In genomic region chr5:89878733-89879132, GRCh38 we compare ENCODE assay signal across 14 cellular contexts.
DNase-seq lines count a peak whose midpoint lies in the region; ATAC-seq, FAIRE-seq and TF ChIP-seq lines count a peak whose summit lies in the region.
"Had no signal": no experiment of that assay in that cellular context is flagged by ENCODE, and none has a peak within 500 bp of the region (broad histone marks: within the 10 kb centered on the region; RNA-seq: fewer than 3 reads in every experiment).

No MANE protein-coding gene starts in this region.

- ATAC-seq in GM23338, result no peak
- no peak for ATAC-seq in HG02623 (IDR thresholded peaks at IDR 0.05; ENCODE audit: unreplicated experiment)
- ATAC-seq in GM19035 (IDR thresholded peaks at IDR 0.05; ENCODE audit: unreplicated experiment), result no peak
- ATAC-seq: A549, GM12878 had no signal

- H3K9me3 ChIP-seq in HEK293 (ENCODE audit: control insufficient read depth, insufficient read depth, low read depth, low read length) (no peaks in the 10 kb centered on the region), astrocyte (ENCODE audit: insufficient read depth, low read depth, low read length) (no peaks in the 10 kb centered on the region), neuron (ENCODE audit: low read length) (no peaks in the 10 kb centered on the region)
- H3K9me3 ChIP-seq in CD4-positive, alpha-beta memory T cell (ENCODE audit: control insufficient read depth in 1 of 2, low read length in 2 of 2), result no peaks in the 10 kb centered on the region
- H3K9me3 ChIP-seq: A549, Caco-2 had no signal

- no peak for DNase-seq in GM23338 (ENCODE audit: low spot score)
- DNase-seq in astrocyte (ENCODE audit: low read depth), result no peak
- no peak for DNase-seq in activated CD4-positive, alpha-beta memory T cell treated with anti-CD3 and anti-CD28 coated beads, Interleukin-2, amount 10 ng/mL, durations not matched to agents 7 days and 5 days
- no peak for DNase-seq in CD4-positive, alpha-beta memory T cell
- DNase-seq: Caco-2; CD8-positive, alpha-beta memory T cell had no signal

- POLR2A ChIA-PET in HEK293 (lab: Yijun Ruan, JAX), result no interaction called here
- POLR2A ChIA-PET in activated CD4-positive, alpha-beta memory T cell treated with anti-CD3 and anti-CD28 coated beads, Interleukin-2, amount 10 ng/mL, durations not matched to agents 7 days and 5 days (lab: Charles Lee), result no interaction called here
- POLR2A ChIA-PET in CD4-positive, alpha-beta memory T cell (lab: Charles Lee; ENCODE audit: partially characterized antibody), result no interaction called here

- H3K27ac ChIP-seq in GM23338 (ENCODE audit: low read depth) (no peak overlapping the region), HEK293 (ENCODE audit: extremely low read depth, low read depth, low read length) (no peak overlapping the region), astrocyte (ENCODE audit: low read depth, low read length) (peak overlapping the region; percentile 45)
- H3K27ac ChIP-seq in CD4-positive, alpha-beta memory T cell (ENCODE audit: low read depth, low read length), result no peak overlapping the region
- H3K27ac ChIP-seq: A549 had no signal

- no peaks in the 10 kb centered on the region for H4K20me1 ChIP-seq in GM23338 (replicated peaks; ENCODE audit: insufficient read depth)
- no peaks in the 10 kb centered on the region for H4K20me1 ChIP-seq in astrocyte (ENCODE audit: insufficient read depth, low read length)

- H3K4me1 ChIP-seq in GM23338 (ENCODE audit: insufficient read depth), result no peaks in the 10 kb centered on the region
- H3K4me1 ChIP-seq in HEK293 (ENCODE audit: control insufficient read depth, insufficient read depth, low read length), result no peaks in the 10 kb centered on the region
- H3K4me1 ChIP-seq in astrocyte (ENCODE audit: insufficient read depth, low read length), result peaks cover 7% of the 10 kb centered on the region
- H3K4me1 ChIP-seq in neuron (ENCODE audit: insufficient read depth, low read length), result no peaks in the 10 kb centered on the region
- no peaks in the 10 kb centered on the region for H3K4me1 ChIP-seq in CD4-positive, alpha-beta memory T cell (ENCODE audit: insufficient read depth, low read length)
- H3K4me1 ChIP-seq: A549, Caco-2 had no signal

- no peak for FAIRE-seq in astrocyte (lab: Jason Lieb, UNC)
- FAIRE-seq: A549, GM18507 had no signal

- H3K79me2 ChIP-seq in GM23338 (replicated peaks; ENCODE audit: insufficient read depth) (no peaks in the 10 kb centered on the region), astrocyte (ENCODE audit: insufficient read depth, low read length) (no peaks in the 10 kb centered on the region)

- TF ChIP-seq CTCF in GM23338 (conservative IDR thresholded peaks at IDR 0.05; ENCODE audit: low read depth in 2 of 2), result no peak
- TF ChIP-seq CTCF in HEK293 (tag by site-specific recombination; IDR thresholded peaks at IDR 0.05), result no peak
- no peak for TF ChIP-seq CTCF in astrocyte (IDR thresholded peaks at IDR 0.05; ENCODE audit: insufficient read depth, low read depth, low read length)

- H3K27me3 ChIP-seq in GM23338 (ENCODE audit: insufficient read depth) (no peaks in the 10 kb centered on the region), astrocyte (ENCODE audit: insufficient read depth, low read length) (no peaks in the 10 kb centered on the region), neuron (ENCODE audit: insufficient read depth, low read length) (no peaks in the 10 kb centered on the region)
- no peaks in the 10 kb centered on the region for H3K27me3 ChIP-seq in CD4-positive, alpha-beta memory T cell (ENCODE audit: insufficient read depth, low read length)

- H3K4me2 ChIP-seq in GM23338 (no peak overlapping the region), astrocyte (ENCODE audit: low read length) (peak overlapping the region; percentile 14)
- H3K4me2 ChIP-seq: A549 had no signal

- CTCF ChIA-PET in HEK293 (lab: Yijun Ruan, JAX), result no interaction called here
- CTCF ChIA-PET in activated CD4-positive, alpha-beta memory T cell treated with anti-CD3 and anti-CD28 coated beads, Interleukin-2, amount 10 ng/mL, durations not matched to agents 7 days and 5 days (lab: Charles Lee), result no interaction called here
- CTCF ChIA-PET in CD4-positive, alpha-beta memory T cell (lab: Charles Lee; ENCODE audit: partially characterized antibody), result no interaction called here

- H3K36me3 ChIP-seq in GM23338 (ENCODE audit: insufficient read depth), result no peaks in the 10 kb centered on the region
- no peaks in the 10 kb centered on the region for H3K36me3 ChIP-seq in HEK293 (ENCODE audit: control insufficient read depth in 2 of 2, insufficient read depth in 1 of 2, low read length in 2 of 2)
- no peaks in the 10 kb centered on the region for H3K36me3 ChIP-seq in astrocyte (ENCODE audit: insufficient read depth, low read length)
- no peaks in the 10 kb centered on the region for H3K36me3 ChIP-seq in neuron (ENCODE audit: insufficient read depth, low read length)
- no peaks in the 10 kb centered on the region for H3K36me3 ChIP-seq in CD4-positive, alpha-beta memory T cell (ENCODE audit: insufficient read depth, low read length)

- H3K36me3 Mint-ChIP-seq in GM23338 (ENCODE audit: low read depth) (no peaks in the 10 kb centered on the region), astrocyte (ENCODE audit: low read depth, unreplicated experiment) (no peaks in the 10 kb centered on the region)
- no peaks in the 10 kb centered on the region for H3K36me3 Mint-ChIP-seq in activated CD4-positive, alpha-beta memory T cell treated with anti-CD3 and anti-CD28 coated beads, Interleukin-2, amount 10 ng/mL, durations not matched to agents 7 days and 5 days (ENCODE audit: low read depth)
- H3K36me3 Mint-ChIP-seq in CD4-positive, alpha-beta memory T cell, result no peaks in the 10 kb centered on the region
- H3K36me3 Mint-ChIP-seq: CD14-positive monocyte; CD8-positive, alpha-beta memory T cell had no signal

- H2AFZ ChIP-seq in GM23338 (no peak overlapping the region), astrocyte (ENCODE audit: low read depth, low read length) (no peak overlapping the region), neuron (ENCODE audit: low read depth, low read length) (peak overlapping the region; percentile 34)

- H3K4me3 Mint-ChIP-seq in GM23338 (no peak overlapping the region), astrocyte (ENCODE audit: unreplicated experiment) (no peak overlapping the region)
- no peak overlapping the region for H3K4me3 Mint-ChIP-seq in activated CD4-positive, alpha-beta memory T cell treated with anti-CD3 and anti-CD28 coated beads, Interleukin-2, amount 10 ng/mL, durations not matched to agents 7 days and 5 days
- no peak overlapping the region for H3K4me3 Mint-ChIP-seq in CD4-positive, alpha-beta memory T cell
- H3K4me3 Mint-ChIP-seq: CD14-positive monocyte; CD8-positive, alpha-beta memory T cell had no signal

- no peaks in the 10 kb centered on the region for H3K9me2 ChIP-seq in GM23338 (ENCODE audit: insufficient read depth)

- intact Hi-C loops in CD4-positive, alpha-beta memory T cell (cut with micrococcal nuclease), result no loop called here

- H3K9me3 Mint-ChIP-seq in GM23338 (no peaks in the 10 kb centered on the region), astrocyte (ENCODE audit: unreplicated experiment) (peaks cover 3% of the 10 kb centered on the region)
- H3K9me3 Mint-ChIP-seq in activated CD4-positive, alpha-beta memory T cell treated with anti-CD3 and anti-CD28 coated beads, Interleukin-2, amount 10 ng/mL, durations not matched to agents 7 days and 5 days, result peaks cover 4% of the 10 kb centered on the region
- H3K9me3 Mint-ChIP-seq in CD4-positive, alpha-beta memory T cell, result peaks cover 0 to 14% (median 1%) of the 10 kb centered on the region in 8 donors

- H3K4me1 Mint-ChIP-seq in GM23338, result peaks cover 9% of the 10 kb centered on the region; the same call in 2 of the 3 replicates
- peaks cover 14% of the 10 kb centered on the region for H3K4me1 Mint-ChIP-seq in astrocyte (ENCODE audit: low read depth, unreplicated experiment)
- H3K4me1 Mint-ChIP-seq in activated CD4-positive, alpha-beta memory T cell treated with anti-CD3 and anti-CD28 coated beads, Interleukin-2, amount 10 ng/mL, durations not matched to agents 7 days and 5 days, result no peaks in the 10 kb centered on the region
- no peaks in the 10 kb centered on the region for H3K4me1 Mint-ChIP-seq in CD4-positive, alpha-beta memory T cell
- H3K4me1 Mint-ChIP-seq: CD14-positive monocyte; CD8-positive, alpha-beta memory T cell had no signal

- H3F3A ChIP-seq in GM23338 (replicated peaks; ENCODE audit: low read depth), result no peaks in the 10 kb centered on the region

- H3K27me3 Mint-ChIP-seq in GM23338 (ENCODE audit: insufficient read depth, low read depth, poor library complexity) (no peaks in the 10 kb centered on the region), astrocyte (ENCODE audit: low read depth, unreplicated experiment) (no peaks in the 10 kb centered on the region)
- no peaks in the 10 kb centered on the region for H3K27me3 Mint-ChIP-seq in activated CD4-positive, alpha-beta memory T cell treated with anti-CD3 and anti-CD28 coated beads, Interleukin-2, amount 10 ng/mL, durations not matched to agents 7 days and 5 days
- no peaks in the 10 kb centered on the region for H3K27me3 Mint-ChIP-seq in CD4-positive, alpha-beta memory T cell
- H3K27me3 Mint-ChIP-seq: CD8-positive, alpha-beta memory T cell had no signal

- no peak overlapping the region for H3K4me3 ChIP-seq in GM23338
- no peak overlapping the region for H3K4me3 ChIP-seq in HEK293 (ENCODE audit: low read depth, low read length)
- no peak overlapping the region for H3K4me3 ChIP-seq in astrocyte (ENCODE audit: insufficient read depth, low read depth, low read length)
- no peak overlapping the region for H3K4me3 ChIP-seq in neuron (ENCODE audit: low read length)
- no peak overlapping the region for H3K4me3 ChIP-seq in CD4-positive, alpha-beta memory T cell (ENCODE audit: low read length in 2 of 2)
- H3K4me3 ChIP-seq: A549, GM12878 had no signal

- peak overlapping the region; percentile 42; the same call in 1 of the 2 replicates for H3K27ac Mint-ChIP-seq in GM23338
- peak overlapping the region; percentile 12 for H3K27ac Mint-ChIP-seq in astrocyte (ENCODE audit: unreplicated experiment)
- no peak overlapping the region for H3K27ac Mint-ChIP-seq in activated CD4-positive, alpha-beta memory T cell treated with anti-CD3 and anti-CD28 coated beads, Interleukin-2, amount 10 ng/mL, durations not matched to agents 7 days and 5 days
- no peak overlapping the region for H3K27ac Mint-ChIP-seq in CD4-positive, alpha-beta memory T cell
- H3K27ac Mint-ChIP-seq: CD14-positive monocyte; CD8-positive, alpha-beta memory T cell had no signal

- H3K9ac ChIP-seq in astrocyte (ENCODE audit: low read length), result no peak overlapping the region

TF ChIP-seq in GM23338, 12 proteins besides CTCF, POLR2A, EP300 and RAD21 (continues in another document):
- no peak for TF ChIP-seq EZH2 (IDR thresholded peaks at IDR 0.05; ENCODE audit: low read depth, unreplicated experiment)

Comparison
In these comparisons a context has a peak if more than half of its experiments do, and no peak if none do; other contexts are left out.
1. H3K27ac Mint-ChIP-seq: peak in GM23338 (single experiment) and astrocyte (single experiment); none in activated CD4-positive, alpha-beta memory T cell treated with anti-CD3 and anti-CD28 coated beads, Interleukin-2, amount 10 ng/mL, durations not matched to agents 7 days and 5 days (single experiment) and CD4-positive, alpha-beta memory T cell (0 of 7).